In the genomic region with DNA sequence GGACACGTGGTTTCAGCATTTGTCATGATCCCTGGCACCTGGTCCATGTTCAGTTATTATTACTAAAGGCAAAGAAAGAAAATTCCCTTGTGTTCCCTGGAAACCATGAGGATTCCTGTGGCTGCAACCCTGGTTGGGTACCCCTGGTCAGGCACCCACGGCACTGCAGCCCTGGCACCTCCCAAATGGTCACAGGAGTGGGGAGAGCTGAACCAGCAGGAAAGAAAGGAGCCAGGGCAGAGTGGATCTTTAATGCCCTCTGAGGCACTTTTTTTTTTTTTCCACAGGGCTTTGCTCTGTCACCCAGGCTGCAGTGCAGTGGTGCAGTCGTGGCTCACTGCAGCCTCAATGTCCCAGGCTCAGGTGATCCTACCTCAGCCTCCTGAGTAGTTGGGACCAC, we compare ENCODE assay signal across 24 cellular contexts.
"Had no signal": no experiment of that assay in that cellular context is flagged by ENCODE, and none has a peak within 500 bp of the region (broad histone marks: within the 10 kb centered on the region; RNA-seq: fewer than 3 reads in every experiment).

No MANE protein-coding gene starts in this region.

- H3K9me3 ChIP-seq: esophagus muscularis mucosa, left ventricle myocardium inferior, pancreas, psoas muscle, right atrium auricular region, SJSA1, thoracic aorta had no signal

- H3K4me3 Mint-ChIP-seq: activated B cell treated with CpG ODN at 0.5 μM for 24 hours; activated CD4-positive, alpha-beta T cell treated with anti-CD3 and anti-CD28 coated beads for 36 hours; dendritic cell treated with granulocyte-macrophage colony-stimulating factor and Interleukin-4, amounts not matched to agents 40 ng/mL and 50 ng/mL, for 4 days; immature natural killer cell; nephron; type B pancreatic cell had no signal

- H3K4me3 ChIP-seq: esophagus muscularis mucosa, hepatocyte, left ventricle myocardium inferior, pancreas, psoas muscle, right atrium auricular region, SJSA1, thoracic aorta had no signal

- H3K27ac ChIP-seq: esophagus muscularis mucosa, hepatocyte, left ventricle myocardium inferior, pancreas, psoas muscle, right atrium auricular region, SJSA1, thoracic aorta had no signal

- H2AFZ ChIP-seq: hepatocyte had no signal

- H3K4me1 Mint-ChIP-seq: activated B cell treated with CpG ODN at 0.5 μM for 24 hours; activated CD4-positive, alpha-beta T cell treated with anti-CD3 and anti-CD28 coated beads for 36 hours; nephron had no signal

- H3K27me3 ChIP-seq: esophagus muscularis mucosa, hepatocyte, pancreas, right atrium auricular region, SJSA1 had no signal

- DNase-seq: activated B cell treated with CpG ODN at 0.5 μM for 24 hours; activated CD4-positive, alpha-beta T cell treated with anti-CD3 and anti-CD28 coated beads for 36 hours; activated CD4-positive, alpha-beta T cell treated with anti-CD3 and anti-CD28 coated beads, Interleukin-2, amount 50 U/mL, for 4 hours; activated CD8-positive, alpha-beta memory T cell treated with anti-CD3 and anti-CD28 coated beads for 24 hours; activated CD8-positive, alpha-beta memory T cell treated with anti-CD3 and anti-CD28 coated beads, Interleukin-2, amount 50 U/mL, for 4 hours; activated gamma-delta T cell; amniotic stem cell; effector CD8-positive, alpha-beta T cell; glutamatergic neuron; immature natural killer cell; left ventricle myocardium inferior; pancreas; psoas muscle; stimulated activated CD4-positive, alpha-beta T cell treated with anti-CD3 and anti-CD28 coated beads, Interleukin-4, amount 100 ng/mL, for 24 hours; T1000 had no signal

- H3K9me3 Mint-ChIP-seq: activated B cell treated with CpG ODN at 0.5 μM for 24 hours; activated naive CD4-positive, alpha-beta T cell treated with anti-CD3 and anti-CD28 coated beads, Interleukin-2, amount 50 U/mL, for 72 hours; dendritic cell treated with granulocyte-macrophage colony-stimulating factor and Interleukin-4, amounts not matched to agents 40 ng/mL and 50 ng/mL, for 4 days; immature natural killer cell; nephron; type B pancreatic cell had no signal

- H3K4me1 ChIP-seq: esophagus muscularis mucosa, pancreas, psoas muscle, right atrium auricular region, SJSA1 had no signal

- H3K27me3 Mint-ChIP-seq: activated B cell treated with CpG ODN at 0.5 μM for 24 hours; activated CD4-positive, alpha-beta T cell treated with anti-CD3 and anti-CD28 coated beads for 36 hours; dendritic cell treated with granulocyte-macrophage colony-stimulating factor and Interleukin-4, amounts not matched to agents 40 ng/mL and 50 ng/mL, for 4 days; type B pancreatic cell had no signal

- H3K4me2 ChIP-seq: hepatocyte had no signal

- H3K27ac Mint-ChIP-seq: activated B cell treated with CpG ODN at 0.5 μM for 24 hours; activated CD4-positive, alpha-beta T cell treated with anti-CD3 and anti-CD28 coated beads for 36 hours; dendritic cell treated with granulocyte-macrophage colony-stimulating factor and Interleukin-4, amounts not matched to agents 40 ng/mL and 50 ng/mL, for 4 days; nephron; type B pancreatic cell had no signal

- ATAC-seq: activated CD4-positive, alpha-beta T cell treated with anti-CD3 and anti-CD28 coated beads for 36 hours; activated naive CD4-positive, alpha-beta T cell treated with anti-CD3 and anti-CD28 coated beads, Interleukin-2, amount 50 U/mL, for 72 hours; psoas muscle had no signal
